In the genomic region with DNA sequence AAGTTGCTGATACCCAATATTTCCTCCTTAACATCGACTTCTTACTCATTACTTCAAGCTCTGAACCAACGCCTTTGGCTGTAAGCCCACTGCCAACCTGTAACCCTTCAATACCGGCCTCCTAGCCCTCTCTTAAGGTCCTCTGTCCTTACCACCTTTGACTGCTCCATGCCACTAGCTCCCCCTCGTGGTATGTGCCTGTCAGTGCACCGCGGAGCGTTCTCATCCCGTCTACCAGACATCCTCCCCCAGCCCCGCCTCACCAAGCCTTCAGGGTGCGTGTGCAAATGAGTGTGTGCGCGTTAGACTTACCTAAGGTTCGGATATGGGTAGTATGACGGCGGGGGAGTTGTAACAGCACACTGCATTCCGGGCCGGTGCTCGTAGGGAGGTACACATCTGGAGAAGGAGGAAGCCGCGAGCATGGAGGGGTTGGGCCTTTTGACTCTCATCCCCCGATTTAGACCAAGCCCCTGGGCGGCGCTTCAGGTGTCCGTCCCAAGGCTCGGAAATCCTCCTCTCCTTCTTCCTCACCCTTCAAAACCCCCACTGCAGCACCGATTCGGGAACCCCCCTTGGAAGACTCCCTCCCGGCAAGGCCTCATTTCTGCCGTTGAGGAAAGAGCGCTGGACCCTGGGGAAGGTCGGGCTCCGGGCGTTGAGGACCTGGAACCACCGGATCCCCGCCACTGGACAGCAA, we compare ENCODE assay signal across 8 cellular contexts.
A peak's percentile ranks its signal among the peaks of the same experiment; 100 is the strongest.
DNase-seq lines count a peak whose midpoint lies in the region; ATAC-seq and TF ChIP-seq lines count a peak whose summit lies in the region.

No MANE protein-coding gene starts in this region.

- DNase-seq in GM03348 (ENCODE audit: low spot score): peak; percentile 93
- peak; percentile 34 for DNase-seq in HS-5 (ENCODE audit: low read depth)
- peak; percentile 92 for DNase-seq in NOMO-1 treated with DMSO at 0.1 percent for 48 hours (lab: John Stamatoyannopoulos, UW; ENCODE audit: unreplicated experiment)
- peak; percentile 80 for DNase-seq in activated CD8-positive, alpha-beta memory T cell treated with anti-CD3 and anti-CD28 coated beads, Interleukin-2, amount 50 U/mL, for 24 hours (ENCODE audit: extremely low read depth)
- peak; percentile 87 for DNase-seq in epithelial cell of esophagus (ENCODE audit: low read depth)
- DNase-seq in middle frontal gyrus (ENCODE audit: extremely low spot score, low spot score): peak; percentile 76
- peak; percentile 69 to 77 for DNase-seq in stimulated activated CD8-positive, alpha-beta memory T cell treated with anti-CD3 and anti-CD28 coated beads, Interleukin-15, amount 100 ng/mL, for 4 hours (ENCODE audit: low read depth in 2 of 2)

- H3K4me3 ChIP-seq in epithelial cell of esophagus (ENCODE audit: low read length): peak overlapping the region; percentile 43

- TF ChIP-seq CTCF in epithelial cell of esophagus (IDR thresholded peaks at IDR 0.05; ENCODE audit: insufficient read depth, low read depth, low read length, missing control alignments): peak; percentile 99

- no peak for ATAC-seq in GM21515 (IDR thresholded peaks at IDR 0.05; ENCODE audit: unreplicated experiment)

Comparison
In these comparisons a context has a peak if more than half of its experiments do, and no peak if none do; other contexts are left out.
1. DNase-seq: peak in every context shown above with its lines; median percentile 93 in GM03348; 92 in NOMO-1 treated with DMSO at 0.1 percent for 48 hours; 87 in epithelial cell of esophagus; 80 in activated CD8-positive, alpha-beta memory T cell treated with anti-CD3 and anti-CD28 coated beads, Interleukin-2, amount 50 U/mL, for 24 hours; 76 in middle frontal gyrus; 73 in stimulated activated CD8-positive, alpha-beta memory T cell treated with anti-CD3 and anti-CD28 coated beads, Interleukin-15, amount 100 ng/mL, for 4 hours; 34 in HS-5.